In genomic region chr7:4791738-4792536, GRCh38 we compare ENCODE assay signal across 8 cellular contexts. TPM values are rescaled to one million over a fixed set of nuclear protein-coding genes. Genes with fewer than 3 reads are reported as not detected.
DNase-seq lines count a peak whose midpoint lies in the region; ATAC-seq, FAIRE-seq and TF ChIP-seq lines count a peak whose summit lies in the region.

No MANE protein-coding gene starts in this region.

- H2BK20ac ChIP-seq in H1 (ENCODE audit: low read length), result no peak overlapping the region

- H3K23me2 ChIP-seq in H1 (ENCODE audit: low read depth, low read length), result peaks cover 7% of the 10 kb centered on the region; the same call in 1 of the 2 replicates

- H3K36me3 ChIP-seq in BLaER1, result peaks cover 76% of the 10 kb centered on the region
- peaks cover 25% of the 10 kb centered on the region for H3K36me3 ChIP-seq in HUES48 (ENCODE audit: control insufficient read depth, insufficient read depth, low read length)
- peaks cover 3 to 25% (median 5%) of the 10 kb centered on the region in 4 experiments; a peak in 5 of 8 replicates for H3K36me3 ChIP-seq in H1 (ENCODE audit: control insufficient read depth in 2 of 4, insufficient read depth in 4 of 4, low read length in 3 of 4)
- no peaks in the 10 kb centered on the region for H3K36me3 ChIP-seq in mesendoderm (ENCODE audit: control insufficient read depth, insufficient read depth, low read length)

- H2BK120ac ChIP-seq in H1 (replicated peaks; ENCODE audit: low read depth, low read length), result no peak overlapping the region
- H2BK120ac ChIP-seq in mesendoderm (ENCODE audit: low read depth, low read length), result no peak overlapping the region

- H3K27me3 ChIP-seq in BLaER1 (no peaks in the 10 kb centered on the region), HUES48 (ENCODE audit: control insufficient read depth, insufficient read depth, low read length) (no peaks in the 10 kb centered on the region), H1 (replicated peaks in 1 of 4; ENCODE audit: control insufficient read depth in 3 of 4, extremely low read depth in 1 of 4, insufficient read depth in 3 of 4, low read length in 3 of 4) (no peaks in the 10 kb centered on the region), mesendoderm (ENCODE audit: insufficient read depth, low read length, poor library complexity) (no peaks in the 10 kb centered on the region)

- H4K8ac ChIP-seq in H1 (ENCODE audit: extremely low read depth, insufficient read depth, low read length) (peak overlapping the region; percentile 96), mesendoderm (ENCODE audit: low read depth, low read length) (no peak overlapping the region)

- TF ChIP-seq RAD21 in H1 (IDR thresholded peaks at IDR 0.05 in 1 of 2, conservative IDR thresholded peaks at IDR 0.05 in 1 of 2; ENCODE audit: low read depth in 2 of 2, low read length in 2 of 2), result peak; percentile 33 to 47; a peak in 2 of 4 replicates

- H4K91ac ChIP-seq in H1 (replicated peaks; ENCODE audit: insufficient read length, low read length), result no peak overlapping the region

- H3K27ac ChIP-seq in BLaER1 (peak overlapping the region; percentile 87), HUES48 (ENCODE audit: low read depth, low read length) (no peak overlapping the region), H1 (ENCODE audit: low read depth, low read length) (0 out of 2 replicates have a peak overlapping the region, but pooled peaks have one; percentile 27), mesendoderm (ENCODE audit: low read depth, low read length) (no peak overlapping the region)

- no peaks in the 10 kb centered on the region for H3K79me1 ChIP-seq in H1 (ENCODE audit: low read depth, low read length)
- no peaks in the 10 kb centered on the region for H3K79me1 ChIP-seq in mesendoderm (ENCODE audit: low read length)

- H3K9me3 ChIP-seq in BLaER1 (no peaks in the 10 kb centered on the region), HUES48 (ENCODE audit: control insufficient read depth, insufficient read depth, low read length) (no peaks in the 10 kb centered on the region), H1 (ENCODE audit: insufficient read depth in 2 of 2, low read depth in 1 of 2, low read length in 1 of 2) (no peaks in the 10 kb centered on the region; a peak in 1 of 4 replicates)

- no peak overlapping the region for H3K56ac ChIP-seq in H1 (replicated peaks; ENCODE audit: insufficient read length, low read depth, low read length)
- H3K56ac ChIP-seq in mesendoderm (ENCODE audit: low read length), result peak overlapping the region; percentile 88

- H3K4me2 ChIP-seq in BLaER1 (peak overlapping the region; percentile 99), H1 (ENCODE audit: insufficient read depth in 1 of 2, low read depth in 2 of 2, low read length in 2 of 2) (peak overlapping the region; percentile 92 to 96), mesendoderm (ENCODE audit: low read length) (peak overlapping the region; percentile 91)

- peak overlapping the region; percentile 81 for H3K9ac ChIP-seq in BLaER1
- H3K9ac ChIP-seq in HUES48 (ENCODE audit: low read depth, low read length), result peak overlapping the region; percentile 15; the same call in 1 of the 2 replicates
- H3K9ac ChIP-seq in H1 (replicated peaks in 1 of 4; ENCODE audit: extremely low read depth in 1 of 4, low read depth in 3 of 4, low read length in 3 of 4), result peak overlapping the region in 2 of 4 experiments; percentile 29 to 39; a peak in 3 of 7 replicates
- peak overlapping the region; percentile 77 for H3K9ac ChIP-seq in mesendoderm (ENCODE audit: low read length)

- H3K4me3 ChIP-seq in BLaER1, result peak overlapping the region; percentile 69
- H3K4me3 ChIP-seq in HUES48 (ENCODE audit: low read depth, low read length), result peak overlapping the region; percentile 65
- H3K4me3 ChIP-seq in H1 (ENCODE audit: extremely low read depth in 1 of 4, insufficient read depth in 2 of 4, low read depth in 3 of 4, low read length in 4 of 4), result peak overlapping the region; percentile 46 to 71 (median 52)
- H3K4me3 ChIP-seq in mesendoderm (ENCODE audit: low read length), result no peak overlapping the region

- H2BK12ac ChIP-seq in H1 (ENCODE audit: low read depth, low read length), result no peak overlapping the region

- POLR2A ChIA-PET in H1 (lab: Charles Lee; ENCODE audit: partially characterized antibody), result interaction anchor here (1.1 to 2.0 kb wide), 6 partner anchors 9 to 168 kb away, joined by 3 to 11 read pairs (median 7); partner anchors contain the start of gene AP5Z1

- TF ChIP-seq POLR2A in H1 (IDR thresholded peaks at IDR 0.05; ENCODE audit: control extremely low read depth in 1 of 2, low read depth in 2 of 2, low read length in 2 of 2), result no peak

- H2BK5ac ChIP-seq in H1 (ENCODE audit: low read depth, low read length), result no peak overlapping the region
- H2BK5ac ChIP-seq in mesendoderm (ENCODE audit: low read length), result no peak overlapping the region

- 40% methylated on average over 16 of the region's 50 CpGs; no CpG with 5 or more reads in 1 of the 2 experiments for WGBS in H1 (ENCODE audit: extremely low coverage in 1 of 2, insufficient coverage in 1 of 2, insufficient read length in 1 of 2, insufficient replicate concordance in 2 of 2, low coverage in 1 of 2, low lambda C conversion rate in 2 of 2, missing lambda C conversion rate in 1 of 2), 2 experiments
- WGBS in mesendoderm (ENCODE audit: extremely low coverage, insufficient coverage, low lambda C conversion rate), result no CpG with 5 or more reads among the region's 50 CpGs

- no peak for ATAC-seq in GM21529 (IDR thresholded peaks at IDR 0.05; ENCODE audit: unreplicated experiment)

- H3K14ac ChIP-seq in H1 (ENCODE audit: insufficient read length), result no peak overlapping the region

- no peak overlapping the region for H3K23ac ChIP-seq in H1 (ENCODE audit: insufficient read length)
- H3K23ac ChIP-seq in mesendoderm (ENCODE audit: low read length), result peak overlapping the region; percentile 66

- H2BK15ac ChIP-seq in H1 (ENCODE audit: low read length) (no peak overlapping the region), mesendoderm (replicated peaks; ENCODE audit: low read depth) (no peak overlapping the region)

- peak overlapping the region; percentile 37; the same call in 1 of the 2 replicates for H2AFZ ChIP-seq in H1 (ENCODE audit: low read length)

- H3K4ac ChIP-seq in H1 (replicated peaks; ENCODE audit: insufficient read length, low read depth, low read length) (no peak overlapping the region), mesendoderm (ENCODE audit: low read depth, low read length) (no peak overlapping the region)

- H3K79me2 ChIP-seq in H1 (ENCODE audit: control insufficient read depth in 1 of 2, insufficient read depth in 2 of 2, low read length in 2 of 2), result no peaks in the 10 kb centered on the region
- H3K79me2 ChIP-seq in mesendoderm (ENCODE audit: control insufficient read depth, insufficient read depth, low read length), result no peaks in the 10 kb centered on the region

- TF ChIP-seq CTCF in H1 (IDR thresholded peaks at IDR 0.05; ENCODE audit: control extremely low read depth in 1 of 3, insufficient read depth in 1 of 3, low read depth in 1 of 3, low read length in 3 of 3), result peak in 2 of 3 experiments; percentile 79 to 83; a peak in 3 of 4 replicates

- no peak overlapping the region for H4K5ac ChIP-seq in H1 (ENCODE audit: insufficient read length, low read depth, low read length)
- H4K5ac ChIP-seq in mesendoderm (ENCODE audit: low read length), result no peak overlapping the region

- H3K18ac ChIP-seq in H1 (ENCODE audit: extremely low read depth, low read length), result peak overlapping the region; percentile 7; the same call in 1 of the 2 replicates
- no peak overlapping the region for H3K18ac ChIP-seq in mesendoderm (ENCODE audit: low read length)

- no peak for FAIRE-seq in H1 (lab: Jason Lieb, UNC)

- H2AK5ac ChIP-seq in H1 (ENCODE audit: low read depth, low read length), result no peak overlapping the region
- no peak overlapping the region for H2AK5ac ChIP-seq in mesendoderm (ENCODE audit: low read length)

- H3K4me1 ChIP-seq in BLaER1 (peaks cover 56% of the 10 kb centered on the region), HUES48 (ENCODE audit: control insufficient read depth, insufficient read depth, low read length) (peaks cover 4% of the 10 kb centered on the region; the same call in 1 of the 2 replicates), H1 (replicated peaks in 1 of 4; ENCODE audit: control insufficient read depth in 3 of 4, insufficient read depth in 4 of 4, low read length in 3 of 4) (peaks cover 0 to 3% (median 1%) of the 10 kb centered on the region in 4 experiments; a peak in 4 of 7 replicates), mesendoderm (ENCODE audit: control insufficient read depth, low read depth, low read length) (no peaks in the 10 kb centered on the region)

- no peak for TF ChIP-seq EP300 in H1 (IDR thresholded peaks at IDR 0.05; ENCODE audit: borderline replicate concordance in 1 of 2, low read depth in 2 of 2, low read length in 2 of 2)

- H4K20me1 ChIP-seq in BLaER1, result peaks cover 28% of the 10 kb centered on the region
- H4K20me1 ChIP-seq in H1 (replicated peaks in 1 of 2; ENCODE audit: control insufficient read depth in 1 of 2, insufficient read depth in 2 of 2, low read length in 2 of 2), result peaks cover 0 to 3% of the 10 kb centered on the region in 2 experiments

- CTCF ChIA-PET in H1 (lab: Charles Lee; ENCODE audit: partially characterized antibody), result interaction anchor here (0.6 to 4.0 kb wide), 18 partner anchors 8 to 307 kb away, joined by 3 to 24 read pairs (median 4); partner anchors contain the start of genes AP5Z1 and RADIL

- peak; percentile 93 for DNase-seq in activated CD8-positive, alpha-beta memory T cell treated with anti-CD3 and anti-CD28 coated beads for 24 hours
- DNase-seq in H1 (ENCODE audit: low read depth in 1 of 2, low spot score in 2 of 2), result peak; percentile 83 to 99
- DNase-seq in mesendoderm, result peak; percentile 89
- peak; percentile 64 for DNase-seq in stimulated activated CD8-positive, alpha-beta memory T cell treated with anti-CD3 and anti-CD28 coated beads, Interleukin-15, amount 100 ng/mL, for 24 hours (ENCODE audit: low read depth)
- no peak for DNase-seq in NCI-H1105 treated with DMSO at 0.1 percent for 48 hours (lab: John Stamatoyannopoulos, UW)

TF ChIP-seq in H1, 55 proteins besides CTCF, POLR2A, EP300 and RAD21 (continues in another document):
- TF ChIP-seq MAX (IDR thresholded peaks at IDR 0.05) (peak; percentile 55; the same call in 1 of the 2 replicates), CREB1 (IDR thresholded peaks at IDR 0.05) (peak; percentile 60)

RNA-seq across cellular contexts. Expression of gene AP5Z1, which starts 16.5 kb away (rescaled TPM):
- total RNA-seq in H1 (2021; fragmentation: NEBNext Ultra II Directional; extraction: Animal tissue kit (Norgen Biotek cat#: 25700)), result 21.9 and 24.7 TPM in 2 replicates
- 24.0 and 34.3 TPM in 2 replicates for polyA plus RNA-seq in H1 (2011; rRNA removed)
- 22.3 TPM for polyA plus RNA-seq in H1 (2011; cell fraction: cytosol; rRNA removed)
- 104 TPM for polyA plus RNA-seq in H1 (2011; cell fraction: nucleus; rRNA removed)
- 16.2 to 22.9 TPM (median 21.4 TPM) in 4 replicates for polyA plus RNA-seq in H1 (2012, experiment 1 of 2)
- 21.4 TPM for polyA plus RNA-seq in H1 (2012, experiment 2 of 2)
- 12.8 TPM for polyA plus RNA-seq in H1 (2013, experiment 1 of 2)
- polyA plus RNA-seq in H1 (2013, experiment 2 of 2), result 11.1 TPM
- 6.7 and 7.7 TPM in 2 replicates for polyA minus RNA-seq in H1 (2011; rRNA and poly(A)+ RNA removed)
- 13.6 TPM for polyA minus RNA-seq in H1 (2011; cell fraction: cytosol; rRNA and poly(A)+ RNA removed)
- polyA minus RNA-seq in H1 (2011; cell fraction: nucleus; rRNA and poly(A)+ RNA removed), result 32.2 TPM
- 12.6 TPM for polyA plus RNA-seq in mesendoderm (2013, experiment 1 of 2)
- 13.0 TPM for polyA plus RNA-seq in mesendoderm (2013, experiment 2 of 2)

Comparison
In these comparisons a context has a peak if more than half of its experiments do, and no peak if none do; other contexts are left out.
1. H3K27ac ChIP-seq: peak in BLaER1 (single experiment) and H1 (single experiment); none in HUES48 (single experiment) and mesendoderm (single experiment).
2. Peak in every context shown above with its lines, with median percentiles within 50 percentile points of each other: H3K4me2 ChIP-seq.